In the genomic region with DNA sequence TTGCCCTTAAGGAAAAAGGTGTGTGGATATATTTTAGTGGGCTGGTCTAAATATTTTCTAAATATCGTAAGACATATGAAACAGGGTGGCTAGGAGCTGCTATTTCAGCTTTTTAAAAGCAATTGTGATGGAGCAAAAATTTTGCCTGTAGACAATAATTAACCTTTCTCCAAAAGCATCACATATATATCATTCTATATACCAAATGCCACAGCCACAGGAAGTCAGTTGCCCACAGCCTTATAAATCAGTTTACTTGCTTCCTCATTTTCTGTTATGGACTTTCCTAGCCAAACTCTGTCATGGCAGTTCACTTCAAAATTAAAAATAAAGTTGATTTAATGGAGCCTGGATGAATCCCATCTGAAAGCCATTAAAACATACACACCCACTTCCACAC, we compare ENCODE assay signal across 8 cellular contexts.
DNase-seq lines count a peak whose midpoint lies in the region; ATAC-seq and TF ChIP-seq lines count a peak whose summit lies in the region.

No MANE protein-coding gene starts in this region.

- H3K27ac ChIP-seq in RWPE2 (ENCODE audit: poor library complexity, severe bottlenecking), result peak overlapping the region; percentile 94
- H3K27ac ChIP-seq in substantia nigra (ENCODE audit: low read depth, low read length, poor library complexity, severe bottlenecking), result no peak overlapping the region

- H3K9me3 ChIP-seq in RWPE2 (ENCODE audit: severe bottlenecking), result no peaks in the 10 kb centered on the region

- no peak for TF ChIP-seq CTCF in RWPE2 (IDR thresholded peaks at IDR 0.05; ENCODE audit: poor library complexity, severe bottlenecking)

- peaks cover 6% of the 10 kb centered on the region; the same call in 1 of the 2 replicates for H3K36me3 ChIP-seq in RWPE2 (ENCODE audit: low read depth)

- peaks cover 23% of the 10 kb centered on the region for H3K4me1 ChIP-seq in RWPE2 (ENCODE audit: insufficient read depth, poor library complexity, severe bottlenecking)

- no peaks in the 10 kb centered on the region for H3K27me3 ChIP-seq in RWPE2 (ENCODE audit: insufficient read depth, poor library complexity, severe bottlenecking)

- DNase-seq in RWPE2 (ENCODE audit: low spot score) (no peak), glomerular visceral epithelial cell (ENCODE audit: extremely low spot score) (peak; percentile 9), HT-29 (ENCODE audit: low spot score) (no peak), substantia nigra (lab: John Stamatoyannopoulos, UW) (no peak), DMS 273 (lab: John Stamatoyannopoulos, UW; ENCODE audit: unreplicated experiment) (no peak), NCI-H2029 treated with DMSO at 0.1 percent for 48 hours (lab: John Stamatoyannopoulos, UW) (no peak)

- H3K4me3 ChIP-seq in RWPE2 (ENCODE audit: severe bottlenecking), result no peak overlapping the region

- peak; percentile 75 for ATAC-seq in GM18909 (IDR thresholded peaks at IDR 0.05; ENCODE audit: poor library complexity, unreplicated experiment)
- peak; percentile 55 for ATAC-seq in HG02884 (IDR thresholded peaks at IDR 0.05; ENCODE audit: unreplicated experiment)
- ATAC-seq in RWPE2 (ENCODE audit: low read depth), result no peak
